ENCODE assay signal across 19 cellular contexts in the genomic region with DNA sequence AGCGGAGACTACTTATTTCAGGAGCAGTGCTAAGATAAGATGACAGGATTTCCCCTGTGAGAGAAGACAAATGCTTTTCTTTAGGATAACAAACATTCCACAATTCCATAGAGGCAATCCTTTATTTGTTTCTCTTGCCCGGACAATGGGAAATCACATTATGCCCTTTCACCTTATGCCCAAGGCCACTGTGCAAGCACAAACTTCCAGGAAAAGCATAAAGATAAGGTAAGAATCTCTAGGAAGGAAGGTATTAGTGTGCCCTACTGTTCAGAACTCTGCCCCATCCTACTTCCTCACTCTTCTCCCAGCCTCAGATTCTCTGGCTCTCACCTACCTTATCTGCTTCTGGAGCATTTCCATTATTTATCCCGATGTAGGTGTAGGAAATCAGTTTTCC. TPM values are rescaled to one million over a fixed set of nuclear protein-coding genes. Genes with fewer than 3 reads are reported as not detected.
DNase-seq lines count a peak whose midpoint lies in the region; ATAC-seq, FAIRE-seq and TF ChIP-seq lines count a peak whose summit lies in the region.
"Had no signal": no experiment of that assay in that cellular context is flagged by ENCODE, and none has a peak within 500 bp of the region (broad histone marks: within the 10 kb centered on the region; RNA-seq: fewer than 3 reads in every experiment).

No MANE protein-coding gene starts in this region.

- FAIRE-seq in urothelium cell line (lab: Jason Lieb, UNC), result no peak
- FAIRE-seq: GM18507 had no signal

- H3K36me3 ChIP-seq in cardiac muscle cell, result no peaks in the 10 kb centered on the region
- H3K36me3 ChIP-seq in mesodermal cell (ENCODE audit: control insufficient read depth, insufficient read depth, low read length), result no peaks in the 10 kb centered on the region
- H3K36me3 ChIP-seq: BLaER1 treated with 17β-estradiol and CSF1 and Interleukin-3, amounts not matched to agents 10 nM and 100 nM; Peyer's patch; SJCRH30 had no signal

- no peak for ATAC-seq in Right ventricle myocardium superior (ENCODE audit: poor library complexity)

- H3K4me1 ChIP-seq in cardiac muscle cell (ENCODE audit: low read depth) (peaks cover 38% of the 10 kb centered on the region), mesodermal cell (ENCODE audit: control insufficient read depth, insufficient read depth, low read length, poor library complexity, severe bottlenecking) (peaks cover 17% of the 10 kb centered on the region)
- H3K4me1 ChIP-seq: Peyer's patch had no signal

- H3K9me3 Mint-ChIP-seq in endothelial cell (ENCODE audit: unreplicated experiment), result no peaks in the 10 kb centered on the region
- no peaks in the 10 kb centered on the region for H3K9me3 Mint-ChIP-seq in type B pancreatic cell
- H3K9me3 Mint-ChIP-seq: CD4-positive, alpha-beta memory T cell had no signal

- H3K27ac ChIP-seq in cardiac muscle cell (peak overlapping the region; percentile 88), mesodermal cell (ENCODE audit: low read depth, low read length, severe bottlenecking) (peak overlapping the region; percentile 30)
- H3K27ac ChIP-seq: 22Rv1; BLaER1 treated with 17β-estradiol and CSF1 and Interleukin-3, amounts not matched to agents 10 nM and 100 nM; Peyer's patch; SJCRH30 had no signal

- no peaks in the 10 kb centered on the region for H3K27me3 ChIP-seq in cardiac muscle cell
- H3K27me3 ChIP-seq: BLaER1 treated with 17β-estradiol and CSF1 and Interleukin-3, amounts not matched to agents 10 nM and 100 nM; Peyer's patch; SJCRH30 had no signal

- H3K4me3 Mint-ChIP-seq in endothelial cell (ENCODE audit: unreplicated experiment), result no peak overlapping the region
- peak overlapping the region; percentile 20 for H3K4me3 Mint-ChIP-seq in type B pancreatic cell
- H3K4me3 Mint-ChIP-seq: CD4-positive, alpha-beta memory T cell had no signal

- no peak for TF ChIP-seq CTCF in cardiac muscle cell (IDR thresholded peaks at IDR 0.05; ENCODE audit: low read depth, low read length)
- TF ChIP-seq CTCF in endothelial cell (IDR thresholded peaks at IDR 0.05; ENCODE audit: unreplicated experiment), result no peak
- TF ChIP-seq CTCF in type B pancreatic cell (conservative IDR thresholded peaks at IDR 0.05), result no peak

- DNase-seq in cardiac muscle cell (ENCODE audit: low read depth in 1 of 2, low spot score in 1 of 2) (no peak), Right ventricle myocardium superior (no peak), endothelial cell (ENCODE audit: low spot score) (no peak), type B pancreatic cell (ENCODE audit: extremely low spot score, unreplicated experiment) (no peak), COLO829 (ENCODE audit: low spot score) (no peak), T-helper 9 cell (no peak), urothelium cell line (ENCODE audit: low spot score) (no peak)
- DNase-seq: CD4-positive, alpha-beta memory T cell; H7; Kasumi-1; NCI-H1694 treated with DMSO at 0.1 percent for 48 hours; NCI-H2107; NK-92 treated with Interleukin-12 subunit alpha and Interleukin-12 subunit beta, amount 100 ng/mL, for 24 hours; Peyer's patch; SJCRH30 had no signal

- H3K4me1 Mint-ChIP-seq in endothelial cell (ENCODE audit: unreplicated experiment) (peaks cover 39% of the 10 kb centered on the region), type B pancreatic cell (ENCODE audit: unreplicated experiment) (peaks cover 32% of the 10 kb centered on the region)
- H3K4me1 Mint-ChIP-seq: CD4-positive, alpha-beta memory T cell had no signal

- intact Hi-C loops in Right ventricle myocardium superior (cut with DNase I), result no loop called here

- no CpG with 5 or more reads among the region's 3 CpGs for WGBS in mesodermal cell (ENCODE audit: insufficient coverage in 2 of 2), 2 experiments

- H3K27ac Mint-ChIP-seq in endothelial cell (ENCODE audit: unreplicated experiment) (peak overlapping the region; percentile 93), type B pancreatic cell (no peak overlapping the region)

- peaks cover 2% of the 10 kb centered on the region for H3K27me3 Mint-ChIP-seq in endothelial cell (ENCODE audit: unreplicated experiment)
- H3K27me3 Mint-ChIP-seq in type B pancreatic cell, result no peaks in the 10 kb centered on the region
- H3K27me3 Mint-ChIP-seq: CD4-positive, alpha-beta memory T cell had no signal

- H3K36me3 Mint-ChIP-seq in endothelial cell (ENCODE audit: low read depth, unreplicated experiment) (no peaks in the 10 kb centered on the region), type B pancreatic cell (no peaks in the 10 kb centered on the region)
- H3K36me3 Mint-ChIP-seq: CD4-positive, alpha-beta memory T cell had no signal

- H3K4me3 ChIP-seq in cardiac muscle cell (no peak overlapping the region), mesodermal cell (ENCODE audit: extremely low read depth, insufficient read depth, low read length, poor library complexity, severe bottlenecking) (no peak overlapping the region)
- H3K4me3 ChIP-seq: BLaER1 treated with 17β-estradiol and CSF1 and Interleukin-3, amounts not matched to agents 10 nM and 100 nM; Peyer's patch; SJCRH30 had no signal

- H3K9me3 ChIP-seq in cardiac muscle cell (ENCODE audit: low read depth) (no peaks in the 10 kb centered on the region), mesodermal cell (ENCODE audit: control insufficient read depth, low read length) (no peaks in the 10 kb centered on the region)
- H3K9me3 ChIP-seq: Peyer's patch, SJCRH30 had no signal

RNA-seq across cellular contexts. Expression of gene RDX, which starts 23.1 kb away (rescaled TPM):
- total RNA-seq in cardiac muscle cell (96.3 and 153 TPM in 2 replicates), Right ventricle myocardium superior (114 TPM), endothelial cell (ENCODE audit: unreplicated experiment) (225 TPM), type B pancreatic cell (ENCODE audit: low replicate concordance) (90.7 and 115 TPM in 2 replicates)
- 180 and 204 TPM in 2 replicates for polyA plus RNA-seq in cardiac muscle cell
- 119 TPM for polyA plus RNA-seq in mesodermal cell (2013, experiment 1 of 2)
- polyA plus RNA-seq in mesodermal cell (2013, experiment 2 of 2), result 149 TPM
